Comparison of ENCODE assay signal across 32 cellular contexts in genomic region chr7:87347682-87348081, GRCh38.
"Had no signal": no experiment of that assay in that cellular context is flagged by ENCODE, and none has a peak within 500 bp of the region (broad histone marks: within the 10 kb centered on the region; RNA-seq: fewer than 3 reads in every experiment).

No MANE protein-coding gene starts in this region.

- H3K36me3 ChIP-seq: brain microvascular endothelial cell had no signal

- H3K4me3 Mint-ChIP-seq: activated CD4-positive, alpha-beta memory T cell treated with anti-CD3 and anti-CD28 coated beads for 36 hours; activated CD8-positive, alpha-beta memory T cell treated with anti-CD3 and anti-CD28 coated beads, Interleukin-2, amount 10 ng/mL, durations not matched to agents 7 days and 5 days; activated CD8-positive, alpha-beta T cell treated with anti-CD3 and anti-CD28 coated beads, Interleukin-2, amount 10 ng/mL, durations not matched to agents 7 days and 5 days; activated naive CD4-positive, alpha-beta T cell treated with anti-CD3 and anti-CD28 coated beads for 36 hours; activated naive CD8-positive, alpha-beta T cell treated with anti-CD3 and anti-CD28 coated beads for 36 hours; activated naive CD8-positive, alpha-beta T cell treated with anti-CD3 and anti-CD28 coated beads, Interleukin-2, amount 50 U/mL, for 24 hours; activated T-helper 1 cell treated with anti-CD3 and anti-CD28 coated beads, Interleukin-12 subunit alpha, Interleukin-12 subunit beta, Interleukin-2, Interleukin-4 antibody, amounts not matched to agents 30 ng/mL and 10 ng/mL and 1 ng/mL, durations not matched to agents 14 hours and 24 hours and 36 hours; dendritic cell treated with granulocyte-macrophage colony-stimulating factor and Interleukin-4, amounts not matched to agents 40 ng/mL and 50 ng/mL, for 4 days; WTC11 had no signal

- ATAC-seq: activated CD8-positive, alpha-beta memory T cell treated with anti-CD3 and anti-CD28 coated beads, Interleukin-2, amount 10 ng/mL, durations not matched to agents 7 days and 5 days; activated CD8-positive, alpha-beta T cell treated with anti-CD3 and anti-CD28 coated beads, Interleukin-2, amount 10 ng/mL, durations not matched to agents 7 days and 5 days; activated naive CD8-positive, alpha-beta T cell treated with anti-CD3 and anti-CD28 coated beads, Interleukin-2, amount 50 U/mL, for 24 hours; gastroesophageal sphincter; heart right ventricle; WTC11 had no signal

- H3K27ac ChIP-seq: adrenal gland, ascending aorta, brain microvascular endothelial cell, coronary artery, dorsolateral prefrontal cortex, epithelial cell of prostate, gastroesophageal sphincter, heart right ventricle had no signal

- DNase-seq: activated CD4-positive, alpha-beta memory T cell treated with anti-CD3 and anti-CD28 coated beads for 36 hours; activated CD4-positive, alpha-beta T cell treated with anti-CD3 and anti-CD28 coated beads for 1 hour; activated CD4-positive, alpha-beta T cell treated with anti-CD3 and anti-CD28 coated beads for 4 hours; activated CD8-positive, alpha-beta memory T cell treated with anti-CD3 and anti-CD28 coated beads, Interleukin-2, amount 10 ng/mL, durations not matched to agents 7 days and 5 days; activated CD8-positive, alpha-beta memory T cell treated with anti-CD3 and anti-CD28 coated beads, Interleukin-2, amount 50 U/mL, for 4 hours; activated CD8-positive, alpha-beta T cell treated with anti-CD3 and anti-CD28 coated beads, Interleukin-2, amount 10 ng/mL, durations not matched to agents 7 days and 5 days; activated effector memory CD4-positive, alpha-beta T cell treated with anti-CD3 and anti-CD28 coated beads, Interleukin-2, amount 50 U/mL, for 16 hours; activated naive CD4-positive, alpha-beta T cell treated with anti-CD3 and anti-CD28 coated beads for 36 hours; activated naive CD8-positive, alpha-beta T cell treated with anti-CD3 and anti-CD28 coated beads for 36 hours; activated naive CD8-positive, alpha-beta T cell treated with anti-CD3 and anti-CD28 coated beads, Interleukin-2, amount 50 U/mL, for 24 hours; activated T-cell treated with anti-CD3 and anti-CD28 coated beads, Interleukin-2, amount 50 U/mL, for 1 hour; activated T-cell treated with anti-CD3 and anti-CD28 coated beads, Interleukin-2, amount 50 U/mL, for 48 hours; adrenal gland; amygdala; brain microvascular endothelial cell; dorsolateral prefrontal cortex; effector memory CD4-positive, alpha-beta T cell; esophagus squamous epithelium; foreskin melanocyte; heart right ventricle; hippocampal formation; T-helper 2 cell had no signal

- H3K27me3 Mint-ChIP-seq: activated CD4-positive, alpha-beta memory T cell treated with anti-CD3 and anti-CD28 coated beads for 36 hours; activated CD8-positive, alpha-beta memory T cell treated with anti-CD3 and anti-CD28 coated beads, Interleukin-2, amount 10 ng/mL, durations not matched to agents 7 days and 5 days; activated naive CD4-positive, alpha-beta T cell treated with anti-CD3 and anti-CD28 coated beads, Interleukin-2, amount 50 U/mL, for 24 hours; activated naive CD8-positive, alpha-beta T cell treated with anti-CD3 and anti-CD28 coated beads for 36 hours; activated naive CD8-positive, alpha-beta T cell treated with anti-CD3 and anti-CD28 coated beads, Interleukin-2, amount 50 U/mL, for 24 hours; central memory CD8-positive, alpha-beta T cell; dendritic cell treated with granulocyte-macrophage colony-stimulating factor and Interleukin-4, amounts not matched to agents 40 ng/mL and 50 ng/mL, for 4 days had no signal

- H3K27me3 ChIP-seq: adrenal gland, ascending aorta, brain microvascular endothelial cell, dorsolateral prefrontal cortex, esophagus squamous epithelium, gastroesophageal sphincter, heart right ventricle had no signal

- H3K4me3 ChIP-seq: adrenal gland, ascending aorta, coronary artery, gastroesophageal sphincter, heart right ventricle had no signal

- H3K9me3 ChIP-seq: adrenal gland, ascending aorta, esophagus squamous epithelium, gastroesophageal sphincter, heart right ventricle had no signal

- H3K9me3 Mint-ChIP-seq: activated CD4-positive, alpha-beta memory T cell treated with anti-CD3 and anti-CD28 coated beads for 36 hours; activated naive CD4-positive, alpha-beta T cell treated with anti-CD3 and anti-CD28 coated beads for 36 hours; activated naive CD4-positive, alpha-beta T cell treated with anti-CD3 and anti-CD28 coated beads, Interleukin-2, amount 50 U/mL, for 24 hours; activated naive CD8-positive, alpha-beta T cell treated with anti-CD3 and anti-CD28 coated beads for 36 hours; activated naive CD8-positive, alpha-beta T cell treated with anti-CD3 and anti-CD28 coated beads, Interleukin-2, amount 50 U/mL, for 24 hours; activated T-helper 2 cell treated with anti-CD3 and anti-CD28 coated beads, Interferon-gamma antibody, Interleukin-2, Interleukin-4, amounts not matched to agents 10 μg/mL and 5 μg/mL and 100 μg/mL, durations not matched to agents 14 hours and 24 hours and 36 hours; central memory CD8-positive, alpha-beta T cell; dendritic cell treated with granulocyte-macrophage colony-stimulating factor and Interleukin-4, amounts not matched to agents 40 ng/mL and 50 ng/mL, for 4 days had no signal

- H3K27ac Mint-ChIP-seq: activated CD4-positive, alpha-beta memory T cell treated with anti-CD3 and anti-CD28 coated beads for 36 hours; activated CD8-positive, alpha-beta memory T cell treated with anti-CD3 and anti-CD28 coated beads, Interleukin-2, amount 10 ng/mL, durations not matched to agents 7 days and 5 days; activated CD8-positive, alpha-beta T cell treated with anti-CD3 and anti-CD28 coated beads, Interleukin-2, amount 10 ng/mL, durations not matched to agents 7 days and 5 days; activated naive CD4-positive, alpha-beta T cell treated with anti-CD3 and anti-CD28 coated beads for 36 hours; activated naive CD4-positive, alpha-beta T cell treated with anti-CD3 and anti-CD28 coated beads, Interleukin-2, amount 50 U/mL, for 24 hours; activated naive CD8-positive, alpha-beta T cell treated with anti-CD3 and anti-CD28 coated beads for 36 hours; activated naive CD8-positive, alpha-beta T cell treated with anti-CD3 and anti-CD28 coated beads, Interleukin-2, amount 50 U/mL, for 24 hours; activated T-helper 1 cell treated with anti-CD3 and anti-CD28 coated beads, Interleukin-12 subunit alpha, Interleukin-12 subunit beta, Interleukin-2, Interleukin-4 antibody, amounts not matched to agents 30 ng/mL and 10 ng/mL and 1 ng/mL, durations not matched to agents 14 hours and 24 hours and 36 hours; activated T-helper 2 cell treated with anti-CD3 and anti-CD28 coated beads, Interferon-gamma antibody, Interleukin-2, Interleukin-4, amounts not matched to agents 10 μg/mL and 5 μg/mL and 100 μg/mL, durations not matched to agents 14 hours and 24 hours and 36 hours; dendritic cell treated with granulocyte-macrophage colony-stimulating factor and Interleukin-4, amounts not matched to agents 40 ng/mL and 50 ng/mL, for 4 days; WTC11 had no signal
